15 cellular contexts compared by ENCODE assay signal in the genomic region with DNA sequence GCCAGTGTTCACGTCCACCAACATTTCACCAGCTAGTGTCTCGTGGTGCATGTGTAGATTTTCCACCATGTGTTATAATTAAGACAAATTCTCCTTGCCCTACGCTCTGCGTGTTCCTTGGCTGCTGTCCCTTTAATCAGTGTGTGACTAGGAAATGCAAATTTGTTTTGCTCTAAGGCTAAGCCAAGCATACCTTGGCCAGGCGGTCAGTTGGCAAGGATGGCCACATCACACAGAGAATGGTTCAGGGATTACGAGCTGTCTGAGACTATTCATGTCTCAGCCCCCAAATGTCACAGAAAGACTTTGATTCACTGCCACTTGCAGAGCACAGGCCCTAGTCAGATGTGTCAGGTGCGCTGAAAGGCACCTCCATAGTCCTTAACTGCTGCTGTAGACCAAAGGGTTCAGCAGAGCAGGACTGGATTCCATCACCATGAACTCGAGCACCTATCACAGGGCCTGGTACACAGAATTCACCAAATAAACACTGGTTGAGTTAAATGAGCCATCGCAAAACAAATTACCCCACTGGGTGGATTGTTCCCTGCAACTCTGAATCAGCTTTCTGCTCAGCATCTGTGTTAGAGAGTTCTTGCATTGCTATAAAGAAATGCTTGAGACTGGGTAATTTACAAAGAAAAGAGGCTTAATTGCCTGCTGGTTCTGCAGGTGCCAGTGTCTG.
"Had no signal": no experiment of that assay in that cellular context is flagged by ENCODE, and none has a peak within 500 bp of the region (broad histone marks: within the 10 kb centered on the region; RNA-seq: fewer than 3 reads in every experiment).

No MANE protein-coding gene starts in this region.

- FAIRE-seq: endometrium, frontal cortex had no signal

- H2AFZ ChIP-seq: parathyroid adenoma had no signal

- H3K4me3 ChIP-seq: heart left ventricle, prostate gland, right lobe of liver had no signal

- ATAC-seq: esophagus mucosa; heart left ventricle; natural killer cell treated with Interleukin-12 subunit alpha and Interleukin-12 subunit beta and Interleukin-15 and Interleukin-18, amount 100 ng/mL, for 72 hours; right lobe of liver had no signal

- H3K36me3 ChIP-seq: heart left ventricle, prostate gland, right lobe of liver had no signal

- H3K79me2 ChIP-seq: parathyroid adenoma had no signal

- H3K9me3 ChIP-seq: heart left ventricle, prostate gland, right lobe of liver had no signal

- DNase-seq: effector memory CD4-positive, alpha-beta T cell; heart left ventricle; hippocampal formation; mammary epithelial cell; occipital lobe; retina; right lobe of liver; stimulated activated naive CD4-positive, alpha-beta T cell; trophoblast cell had no signal

- H3K27ac ChIP-seq: heart left ventricle, parathyroid adenoma, prostate gland, right lobe of liver had no signal

- H3K27me3 ChIP-seq: heart left ventricle, right lobe of liver had no signal
